1 cellular context compared by ENCODE assay signal in genomic region chr16:68237243-68238028, GRCh38.
TF ChIP-seq lines count a peak whose summit lies in the region.

No MANE protein-coding gene starts in this region.

TF ChIP-seq in HepG2, 621 proteins besides CTCF, POLR2A, EP300 and RAD21 (continued from another document):
- TF ChIP-seq PAXIP1 (CRISPR knock-in tag; conservative IDR thresholded peaks at IDR 0.05) (peak; percentile 96), ZNF264 (CRISPR knock-in tag; IDR thresholded peaks at IDR 0.05) (0 out of 2 replicates have a peak, but pooled peaks have one; percentile 37), ZNF562 (CRISPR knock-in tag; IDR thresholded peaks at IDR 0.05; ENCODE audit: borderline replicate concordance) (no peak), NFATC3 (CRISPR knock-in tag; IDR thresholded peaks at IDR 0.05) (0 out of 2 replicates have a peak, but pooled peaks have one; percentile 66), TOE1 (CRISPR knock-in tag; IDR thresholded peaks at IDR 0.05) (no peak), ARID5B (CRISPR knock-in tag; IDR thresholded peaks at IDR 0.05) (peak; percentile 79), THAP9 (CRISPR knock-in tag; IDR thresholded peaks at IDR 0.05; ENCODE audit: borderline replicate concordance) (peak; percentile 68; the same call in 1 of the 2 replicates), ZNF563 (CRISPR knock-in tag; IDR thresholded peaks at IDR 0.05) (peak; percentile 25; the same call in 1 of the 2 replicates), HBP1 (CRISPR knock-in tag; IDR thresholded peaks at IDR 0.05; ENCODE audit: low read depth) (peak; percentile 87), SMARCE1 (IDR thresholded peaks at IDR 0.05; ENCODE audit: borderline replicate concordance) (no peak), SP2 (CRISPR knock-in tag; IDR thresholded peaks at IDR 0.05) (peak; percentile 83), DNMT3B (CRISPR knock-in tag; conservative IDR thresholded peaks at IDR 0.05) (no peak), GZF1 (CRISPR knock-in tag; IDR thresholded peaks at IDR 0.05) (no peak), SMAD9 (CRISPR knock-in tag; IDR thresholded peaks at IDR 0.05) (no peak), ZNF879 (CRISPR knock-in tag; IDR thresholded peaks at IDR 0.05) (no peak; the same call in 1 of the 2 replicates), ZNF564 (CRISPR knock-in tag; IDR thresholded peaks at IDR 0.05) (peak; percentile 39; the same call in 1 of the 2 replicates), ONECUT2 (CRISPR knock-in tag; IDR thresholded peaks at IDR 0.05) (no peak; the same call in 1 of the 2 replicates), SRF (IDR thresholded peaks at IDR 0.05; ENCODE audit: low read depth, low read length) (no peak), GPN1 (CRISPR knock-in tag; IDR thresholded peaks at IDR 0.05; ENCODE audit: borderline replicate concordance) (no peak; the same call in 1 of the 2 replicates), ZNF260 (CRISPR knock-in tag; IDR thresholded peaks at IDR 0.05; ENCODE audit: borderline replicate concordance, low read depth) (no peak), RERE (CRISPR knock-in tag; IDR thresholded peaks at IDR 0.05; ENCODE audit: low read depth) (0 out of 2 replicates have a peak, but pooled peaks have one; percentile 83), TSC22D2 (CRISPR knock-in tag; IDR thresholded peaks at IDR 0.05; ENCODE audit: borderline replicate concordance) (peak; percentile 69; the same call in 1 of the 2 replicates), FOXC1 (CRISPR knock-in tag; IDR thresholded peaks at IDR 0.05; ENCODE audit: borderline replicate concordance) (peak; percentile 84; the same call in 1 of the 2 replicates), FOXP1 (IDR thresholded peaks at IDR 0.05) (no peak), FOXP1 (CRISPR knock-in tag; IDR thresholded peaks at IDR 0.05) (peak; percentile 68), SP1 (IDR thresholded peaks at IDR 0.05) (no peak), SP1 (CRISPR knock-in tag; IDR thresholded peaks at IDR 0.05) (peak; percentile 91), SP140L (CRISPR knock-in tag; IDR thresholded peaks at IDR 0.05; ENCODE audit: borderline replicate concordance) (0 out of 2 replicates have a peak, but pooled peaks have one; percentile 27), GLI4 (CRISPR knock-in tag; IDR thresholded peaks at IDR 0.05; ENCODE audit: borderline replicate concordance) (peak; percentile 39; the same call in 1 of the 2 replicates), ZFP90 (CRISPR knock-in tag; IDR thresholded peaks at IDR 0.05; ENCODE audit: borderline replicate concordance) (no peak; the same call in none of the 2 replicates), PITX1 (CRISPR knock-in tag; IDR thresholded peaks at IDR 0.05) (peak; percentile 88), CSRNP2 (CRISPR knock-in tag; conservative IDR thresholded peaks at IDR 0.05; ENCODE audit: low read depth) (no peak), ZNF746 (CRISPR knock-in tag; IDR thresholded peaks at IDR 0.05) (peak; percentile 90)
